Comparison of ENCODE assay signal across 11 cellular contexts in genomic region chr10:69332278-69333010, GRCh38. TPM values are rescaled to one million over a fixed set of nuclear protein-coding genes. Genes with fewer than 3 reads are reported as not detected.
DNase-seq lines count a peak whose midpoint lies in the region; ATAC-seq and TF ChIP-seq lines count a peak whose summit lies in the region.
"Had no signal": no experiment of that assay in that cellular context is flagged by ENCODE, and none has a peak within 500 bp of the region (broad histone marks: within the 10 kb centered on the region; RNA-seq: fewer than 3 reads in every experiment).

No MANE protein-coding gene starts in this region.

- H2AFZ ChIP-seq in osteoblast (ENCODE audit: low read length) = no peak overlapping the region

- ATAC-seq in HG02840 (IDR thresholded peaks at IDR 0.05; ENCODE audit: low FRiP score, unreplicated experiment) = no peak
- ATAC-seq: activated CD8-positive, alpha-beta T cell treated with anti-CD3 and anti-CD28 coated beads, Interleukin-2, amount 10 ng/mL, durations not matched to agents 7 days and 5 days; sciatic nerve had no signal

- DNase-seq in NCI-H146 treated with DMSO at 0.1 percent for 48 hours (lab: John Stamatoyannopoulos, UW; ENCODE audit: unreplicated experiment) (peak; percentile 70), endodermal cell (no peak), osteoblast (ENCODE audit: insufficient read length, low spot score, missing footprints) (peak; percentile 4), NCI-H1436 (lab: John Stamatoyannopoulos, UW) (no peak), NCI-H2107 (lab: John Stamatoyannopoulos, UW) (no peak)
- DNase-seq in stimulated activated naive CD4-positive, alpha-beta T cell treated with Interleukin-2 at 50 U/mL for 16 hours (lab: John Stamatoyannopoulos, UW) = no peak
- DNase-seq: activated CD8-positive, alpha-beta T cell treated with anti-CD3 and anti-CD28 coated beads, Interleukin-2, amount 10 ng/mL, durations not matched to agents 7 days and 5 days; NCI-H1930 had no signal

- H3K79me2 ChIP-seq in osteoblast (ENCODE audit: insufficient read depth, low read length) = peaks cover 95% of the 10 kb centered on the region

- no peaks in the 10 kb centered on the region for H3K9me3 Mint-ChIP-seq in endodermal cell

- no peaks in the 10 kb centered on the region for H3K27me3 Mint-ChIP-seq in endodermal cell (ENCODE audit: insufficient read depth)

- peaks cover 3% of the 10 kb centered on the region for H3K36me3 Mint-ChIP-seq in endodermal cell (ENCODE audit: low read depth)

- no peaks in the 10 kb centered on the region for H3K9me3 ChIP-seq in endodermal cell (ENCODE audit: control insufficient read depth, low read length)
- H3K9me3 ChIP-seq in osteoblast (ENCODE audit: low read depth, low read length) = no peaks in the 10 kb centered on the region

- H3K27ac ChIP-seq in C4-2B (peak overlapping the region; percentile 54), endodermal cell (ENCODE audit: low read depth, low read length) (no peak overlapping the region), osteoblast (ENCODE audit: low read depth, low read length) (peak overlapping the region; percentile 79)

- H3K4me3 Mint-ChIP-seq in endodermal cell = no peak overlapping the region
- H3K4me3 Mint-ChIP-seq: activated CD8-positive, alpha-beta T cell treated with anti-CD3 and anti-CD28 coated beads, Interleukin-2, amount 10 ng/mL, durations not matched to agents 7 days and 5 days had no signal

- peaks cover 26% of the 10 kb centered on the region for H4K20me1 ChIP-seq in osteoblast (ENCODE audit: insufficient read depth, low read length)

- WGBS in endodermal cell (ENCODE audit: insufficient coverage in 1 of 2, insufficient read length in 1 of 2), 2 experiments = 96 to 100% methylated on average over 4 to 9 of the region's 9 CpGs

- H3K36me3 ChIP-seq in endodermal cell (ENCODE audit: control insufficient read depth, insufficient read depth, low read length) (no peaks in the 10 kb centered on the region), osteoblast (ENCODE audit: insufficient read depth, low read length) (peaks cover 22% of the 10 kb centered on the region)

- no peak for TF ChIP-seq CTCF in C4-2B (conservative IDR thresholded peaks at IDR 0.05)
- no peak for TF ChIP-seq CTCF in endodermal cell (conservative IDR thresholded peaks at IDR 0.05)
- no peak for TF ChIP-seq CTCF in osteoblast (IDR thresholded peaks at IDR 0.05; ENCODE audit: extremely low read depth, low read depth, low read length)

- H3K9ac ChIP-seq in endodermal cell (ENCODE audit: extremely low read depth, low read length, poor library complexity, severe bottlenecking) = no peak overlapping the region

- H3K27ac Mint-ChIP-seq in endodermal cell = peak overlapping the region; percentile 91
- H3K27ac Mint-ChIP-seq: activated CD8-positive, alpha-beta T cell treated with anti-CD3 and anti-CD28 coated beads, Interleukin-2, amount 10 ng/mL, durations not matched to agents 7 days and 5 days had no signal

- H3K27me3 ChIP-seq in endodermal cell (ENCODE audit: control insufficient read depth, insufficient read depth, low read length, poor library complexity, severe bottlenecking) (no peaks in the 10 kb centered on the region), osteoblast (ENCODE audit: insufficient read depth, low read length) (no peaks in the 10 kb centered on the region)

- peaks cover 53% of the 10 kb centered on the region for H3K4me1 Mint-ChIP-seq in endodermal cell

- no peak overlapping the region for H3K4me3 ChIP-seq in endodermal cell (ENCODE audit: low read length)
- H3K4me3 ChIP-seq in osteoblast (ENCODE audit: insufficient read depth, low read length) = no peak overlapping the region

- H3K4me1 ChIP-seq in endodermal cell (ENCODE audit: control insufficient read depth, insufficient read depth, low read length) = peaks cover 6% of the 10 kb centered on the region
- peaks cover 56% of the 10 kb centered on the region for H3K4me1 ChIP-seq in osteoblast (ENCODE audit: insufficient read depth, low read length)

- peak overlapping the region; percentile 61 for H3K4me2 ChIP-seq in osteoblast (ENCODE audit: insufficient read depth, low read length)

RNA-seq across cellular contexts. Expression of gene HK1, which starts 54.1 kb away (rescaled TPM):
- total RNA-seq in endodermal cell = 10 to 100 TPM; 38.0 to 78.8 TPM
- 48.2 TPM for polyA plus RNA-seq in endodermal cell (2013, experiment 1 of 2)
- polyA plus RNA-seq in endodermal cell (2013, experiment 2 of 2) = 45.5 TPM
- total RNA-seq in osteoblast = 99.6 and 111 TPM in 2 replicates

Comparison
In these comparisons a context has a peak if more than half of its experiments do, and no peak if none do; other contexts are left out.
1. DNase-seq: peak in NCI-H146 treated with DMSO at 0.1 percent for 48 hours (single experiment) and osteoblast (single experiment); none in endodermal cell (single experiment), NCI-H1436 (single experiment), NCI-H2107 (single experiment) and stimulated activated naive CD4-positive, alpha-beta T cell treated with Interleukin-2 at 50 U/mL for 16 hours (single experiment).